Comparison of ENCODE assay signal across 9 cellular contexts in the genomic region with DNA sequence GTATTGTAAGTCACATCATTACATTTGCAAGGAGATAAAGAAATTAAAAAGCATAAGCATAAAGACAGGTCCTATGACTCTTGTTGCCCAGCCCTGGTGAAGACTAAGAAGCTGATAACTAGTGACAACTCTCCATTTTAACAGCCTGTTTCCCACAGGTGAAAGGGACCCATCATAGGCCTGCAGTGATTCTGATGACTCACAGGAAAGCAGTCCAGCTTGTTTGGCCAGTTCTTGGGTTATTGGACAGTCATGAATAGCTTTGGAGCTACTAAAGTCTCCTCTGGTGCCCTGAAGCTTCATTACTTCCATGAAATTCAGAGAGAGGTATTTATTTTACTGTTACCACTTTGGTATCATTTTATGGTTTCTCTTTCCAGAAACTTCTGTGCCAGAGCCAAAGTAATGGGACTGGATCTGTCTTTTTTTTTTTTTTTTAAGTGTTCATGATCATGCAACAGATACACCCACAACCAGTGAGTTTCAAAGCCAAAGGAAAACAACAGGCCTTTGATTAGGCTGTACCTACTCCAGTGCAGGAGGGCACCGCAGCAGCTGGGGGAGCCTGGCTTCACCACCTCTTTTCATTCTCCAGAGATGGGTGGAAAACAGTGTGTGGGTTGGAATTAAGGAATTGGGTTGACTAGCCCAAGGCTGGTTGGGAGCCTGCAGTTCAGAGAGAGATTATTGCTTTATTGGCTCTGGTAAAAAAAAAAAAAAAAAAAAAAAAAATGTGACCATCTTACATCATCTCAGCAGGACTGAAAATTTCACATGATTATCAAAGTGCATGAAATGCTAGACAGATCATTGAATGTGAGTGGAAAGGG. TPM values are rescaled to one million over a fixed set of nuclear protein-coding genes. Genes with fewer than 3 reads are reported as not detected.
DNase-seq lines count a peak whose midpoint lies in the region; ATAC-seq lines count a peak whose summit lies in the region.
"Had no signal": no experiment of that assay in that cellular context is flagged by ENCODE, and none has a peak within 500 bp of the region (broad histone marks: within the 10 kb centered on the region; RNA-seq: fewer than 3 reads in every experiment).

No MANE protein-coding gene starts in this region.

- CTCF ChIA-PET in naive thymus-derived CD4-positive, alpha-beta T cell (lab: Charles Lee), result interaction anchor here (0.7 to 2.2 kb wide), 3 partner anchors 57 to 349 kb away, joined by 3 to 5 read pairs (median 3); no protein-coding TSS in a partner anchor

- H3K4me3 Mint-ChIP-seq in naive thymus-derived CD4-positive, alpha-beta T cell, result peak overlapping the region in 9 of 10 donors; percentile 22 to 72 (median 56)

- ATAC-seq in HG03159 (IDR thresholded peaks at IDR 0.05; ENCODE audit: unreplicated experiment) (peak; percentile 38), HG02571 (IDR thresholded peaks at IDR 0.05; ENCODE audit: unreplicated experiment) (no peak)
- no peak for ATAC-seq in naive thymus-derived CD4-positive, alpha-beta T cell

- no peaks in the 10 kb centered on the region for H3K36me3 ChIP-seq in adipocyte (ENCODE audit: control insufficient read depth, insufficient read depth, low read length, severe bottlenecking)
- no peaks in the 10 kb centered on the region for H3K36me3 ChIP-seq in naive thymus-derived CD4-positive, alpha-beta T cell (ENCODE audit: control insufficient read depth in 2 of 3, insufficient read depth in 3 of 3, low read length in 3 of 3)

- DNase-seq in Daoy (ENCODE audit: low read depth), result peak; percentile 11
- peak; percentile 21 for DNase-seq in adipocyte (ENCODE audit: low read depth)
- DNase-seq in naive thymus-derived CD4-positive, alpha-beta T cell, result peak in 4 of 9 donors; percentile 14 to 23 (median 18)
- no peak for DNase-seq in cortex of kidney (lab: John Stamatoyannopoulos, UW)
- DNase-seq in activated T-cell treated with anti-CD3 and anti-CD28 coated beads, Interleukin-2, amount 50 U/mL, for 1 hour, result no peak
- DNase-seq in GOT3 (lab: John Stamatoyannopoulos, UW), result no peak
- DNase-seq: activated CD8-positive, alpha-beta memory T cell treated with anti-CD3 and anti-CD28 coated beads, Interleukin-2, amount 50 U/mL, for 48 hours had no signal

- peak overlapping the region; percentile 2 for H3K4me3 ChIP-seq in adipocyte (ENCODE audit: low read length)
- no peak overlapping the region for H3K4me3 ChIP-seq in naive thymus-derived CD4-positive, alpha-beta T cell (ENCODE audit: low read length)

- intact Hi-C loops in naive thymus-derived CD4-positive, alpha-beta T cell (cut with micrococcal nuclease), result loop anchor here in 1 of 2 donors (2.0 to 5.0 kb wide), 3 partner anchors 58 to 106 kb away; no protein-coding TSS in a partner anchor

- no peak overlapping the region for H3K9ac ChIP-seq in adipocyte (ENCODE audit: low read length)

- H3K9me3 ChIP-seq in adipocyte (ENCODE audit: control insufficient read depth, low read length), result no peaks in the 10 kb centered on the region
- no peaks in the 10 kb centered on the region for H3K9me3 ChIP-seq in naive thymus-derived CD4-positive, alpha-beta T cell (ENCODE audit: control insufficient read depth in 2 of 3, low read length in 3 of 3)

- no peaks in the 10 kb centered on the region for H3K27me3 ChIP-seq in adipocyte (replicated peaks; ENCODE audit: control insufficient read depth, insufficient read depth, low read length)
- no peaks in the 10 kb centered on the region for H3K27me3 ChIP-seq in naive thymus-derived CD4-positive, alpha-beta T cell (ENCODE audit: control insufficient read depth in 2 of 2, insufficient read depth in 2 of 2, low read length in 2 of 2)

- H3K4me1 ChIP-seq in adipocyte (ENCODE audit: control insufficient read depth, insufficient read depth, low read length), result peaks cover 23% of the 10 kb centered on the region
- peaks cover 37 to 55% of the 10 kb centered on the region in 2 donors for H3K4me1 ChIP-seq in naive thymus-derived CD4-positive, alpha-beta T cell (ENCODE audit: control insufficient read depth in 2 of 2, insufficient read depth in 2 of 2, low read length in 2 of 2)

- H3K4me1 Mint-ChIP-seq in naive thymus-derived CD4-positive, alpha-beta T cell, result peaks cover 40 to 83% (median 57%) of the 10 kb centered on the region in 7 donors

- peak overlapping the region; percentile 17 to 92 (median 82) for H3K27ac Mint-ChIP-seq in naive thymus-derived CD4-positive, alpha-beta T cell

- no peaks in the 10 kb centered on the region for H3K27me3 Mint-ChIP-seq in naive thymus-derived CD4-positive, alpha-beta T cell

- POLR2A ChIA-PET in naive thymus-derived CD4-positive, alpha-beta T cell (lab: Charles Lee), result interaction anchor here (0.5 to 5.3 kb wide), 15 partner anchors 9 to 1009 kb away, joined by 3 to 33 read pairs (median 3); no protein-coding TSS in a partner anchor

- H3K27ac ChIP-seq in naive thymus-derived CD4-positive, alpha-beta T cell (ENCODE audit: low read depth, low read length), result no peak overlapping the region

- peaks cover 0 to 31% (median 0%) of the 10 kb centered on the region in 5 donors for H3K36me3 Mint-ChIP-seq in naive thymus-derived CD4-positive, alpha-beta T cell

- peaks cover 0 to 12% (median 0%) of the 10 kb centered on the region in 11 donors for H3K9me3 Mint-ChIP-seq in naive thymus-derived CD4-positive, alpha-beta T cell

RNA-seq across cellular contexts. Expression of a gene that starts 55.3 kb away (rescaled TPM):
- 15.6 and 31.3 TPM in 2 replicates for total RNA-seq in Daoy (2014; rRNA removed; shearing (Covaris generic))
- total RNA-seq in naive thymus-derived CD4-positive, alpha-beta T cell, result 100 to 1,000 TPM in 3 of 5 experiments, 10 to 100 TPM in 2; 55.3 to 157 (median 119) TPM
- polyA plus RNA-seq in naive thymus-derived CD4-positive, alpha-beta T cell, result 10 to 100 TPM; 60.9 to 98.1 TPM

Comparison
In these comparisons a context has a peak if more than half of its experiments do, and no peak if none do; other contexts are left out.
1. DNase-seq: peak in Daoy (single experiment) and adipocyte (single experiment); none in cortex of kidney (single experiment), activated T-cell treated with anti-CD3 and anti-CD28 coated beads, Interleukin-2, amount 50 U/mL, for 1 hour (single experiment) and GOT3 (single experiment).